In genomic region chr10:112519129-112519761, GRCh38 we compare ENCODE assay signal across 16 cellular contexts.
DNase-seq lines count a peak whose midpoint lies in the region; ATAC-seq and TF ChIP-seq lines count a peak whose summit lies in the region.
"Had no signal": no experiment of that assay in that cellular context is flagged by ENCODE, and none has a peak within 500 bp of the region (broad histone marks: within the 10 kb centered on the region; RNA-seq: fewer than 3 reads in every experiment).

No MANE protein-coding gene starts in this region.

- CTCF ChIA-PET in Calu3 (lab: Charles Lee) = no interaction called here

- H3K36me3 ChIP-seq in CD4-positive, CD25-positive, alpha-beta regulatory T cell (ENCODE audit: control insufficient read depth, insufficient read depth, low read length) = no peaks in the 10 kb centered on the region
- H3K36me3 ChIP-seq in RWPE2 (ENCODE audit: low read depth) (no peaks in the 10 kb centered on the region), GM23338 (ENCODE audit: insufficient read depth) (no peaks in the 10 kb centered on the region)
- H3K36me3 ChIP-seq: BLaER1, neutrophil, spleen had no signal

- peak overlapping the region in 1 of 4 donors; percentile 1 for H3K4me3 Mint-ChIP-seq in CD4-positive, CD25-positive, alpha-beta regulatory T cell
- H3K4me3 Mint-ChIP-seq in GM23338 (no peak overlapping the region), Calu3 (ENCODE audit: low read depth, unreplicated experiment) (no peak overlapping the region)
- H3K4me3 Mint-ChIP-seq: central memory CD8-positive, alpha-beta T cell; stimulated activated naive CD8-positive, alpha-beta T cell treated with anti-CD3 and anti-CD28 coated beads, Interleukin-15, Interleukin-2, amounts not matched to agents 100 ng/mL and 50 ng/mL, for 24 hours; T-helper 2 cell treated with Interferon-gamma antibody and Interleukin-4, amounts not matched to agents 5 μg/mL and 100 μg/mL, for 36 hours had no signal

- peaks cover 7% of the 10 kb centered on the region for H3K4me1 ChIP-seq in CD4-positive, CD25-positive, alpha-beta regulatory T cell (ENCODE audit: control insufficient read depth, insufficient read depth, low read length, poor library complexity, severe bottlenecking)
- H3K4me1 ChIP-seq in RWPE2 (ENCODE audit: insufficient read depth, poor library complexity, severe bottlenecking) (peaks cover 10% of the 10 kb centered on the region), GM23338 (ENCODE audit: insufficient read depth) (no peaks in the 10 kb centered on the region)
- H3K4me1 ChIP-seq: BLaER1 had no signal

- H3K4me1 Mint-ChIP-seq in CD4-positive, CD25-positive, alpha-beta regulatory T cell = peaks cover 19 to 35% (median 23%) of the 10 kb centered on the region in 4 donors
- peaks cover 11% of the 10 kb centered on the region; the same call in 2 of the 3 replicates for H3K4me1 Mint-ChIP-seq in GM23338
- peaks cover 11% of the 10 kb centered on the region for H3K4me1 Mint-ChIP-seq in Calu3 (ENCODE audit: low read depth, unreplicated experiment)

- H3K9me3 Mint-ChIP-seq in CD4-positive, CD25-positive, alpha-beta regulatory T cell = no peaks in the 10 kb centered on the region
- no peaks in the 10 kb centered on the region for H3K9me3 Mint-ChIP-seq in GM23338
- H3K9me3 Mint-ChIP-seq in Calu3 (ENCODE audit: low read depth, unreplicated experiment) = no peaks in the 10 kb centered on the region
- H3K9me3 Mint-ChIP-seq: central memory CD8-positive, alpha-beta T cell; stimulated activated naive CD8-positive, alpha-beta T cell treated with anti-CD3 and anti-CD28 coated beads, Interleukin-15, Interleukin-2, amounts not matched to agents 100 ng/mL and 50 ng/mL, for 24 hours; T-helper 2 cell treated with Interferon-gamma antibody and Interleukin-4, amounts not matched to agents 5 μg/mL and 100 μg/mL, for 36 hours had no signal

- H3K79me2 ChIP-seq in GM23338 (replicated peaks; ENCODE audit: insufficient read depth) = no peaks in the 10 kb centered on the region; the same call in 1 of the 2 replicates

- H4K20me1 ChIP-seq in GM23338 (replicated peaks; ENCODE audit: insufficient read depth) = no peaks in the 10 kb centered on the region
- H4K20me1 ChIP-seq: BLaER1 had no signal

- H3K27me3 ChIP-seq in CD4-positive, CD25-positive, alpha-beta regulatory T cell (ENCODE audit: control insufficient read depth, insufficient read depth, low read length) = no peaks in the 10 kb centered on the region
- H3K27me3 ChIP-seq in RWPE2 (ENCODE audit: insufficient read depth, poor library complexity, severe bottlenecking) (no peaks in the 10 kb centered on the region), GM23338 (ENCODE audit: insufficient read depth) (no peaks in the 10 kb centered on the region)
- H3K27me3 ChIP-seq: BLaER1, neutrophil, spleen had no signal

- no TSS peak for BruUV-seq in Calu3 (replicated peaks; lab: Mats Ljungman, UMichigan)

- H2AFZ ChIP-seq in GM23338 = no peak overlapping the region

- no peaks in the 10 kb centered on the region for H3K36me3 Mint-ChIP-seq in CD4-positive, CD25-positive, alpha-beta regulatory T cell
- no peaks in the 10 kb centered on the region for H3K36me3 Mint-ChIP-seq in GM23338 (ENCODE audit: low read depth)
- no peaks in the 10 kb centered on the region for H3K36me3 Mint-ChIP-seq in Calu3 (ENCODE audit: insufficient read depth, unreplicated experiment)

- DNase-seq in CD4-positive, CD25-positive, alpha-beta regulatory T cell = peak in 2 of 3 donors; percentile 13 to 76
- DNase-seq in RWPE2 (ENCODE audit: low spot score) = no peak
- no peak for DNase-seq in inferior parietal cortex (ENCODE audit: extremely low spot score)
- no peak for DNase-seq in GM23338 (ENCODE audit: low spot score)
- DNase-seq in GDM1 (lab: John Stamatoyannopoulos, UW) = no peak
- no peak for DNase-seq in Calu3
- DNase-seq: activated T-cell treated with anti-CD3 and anti-CD28 coated beads for 4 hours, NCI-H1092, spleen had no signal

- no peak overlapping the region for H3K27ac ChIP-seq in CD4-positive, CD25-positive, alpha-beta regulatory T cell (ENCODE audit: insufficient read depth, low read length, poor library complexity, severe bottlenecking)
- no peak overlapping the region for H3K27ac ChIP-seq in RWPE2 (ENCODE audit: poor library complexity, severe bottlenecking)
- H3K27ac ChIP-seq in GM23338 (ENCODE audit: low read depth) = no peak overlapping the region
- H3K27ac ChIP-seq: BLaER1, neutrophil, spleen had no signal

- peak overlapping the region in 1 of 3 donors; percentile 60 for H3K27ac Mint-ChIP-seq in CD4-positive, CD25-positive, alpha-beta regulatory T cell
- no peak overlapping the region for H3K27ac Mint-ChIP-seq in GM23338
- no peak overlapping the region for H3K27ac Mint-ChIP-seq in Calu3 (ENCODE audit: unreplicated experiment)
- H3K27ac Mint-ChIP-seq: stimulated activated naive CD8-positive, alpha-beta T cell treated with anti-CD3 and anti-CD28 coated beads, Interleukin-15, Interleukin-2, amounts not matched to agents 100 ng/mL and 50 ng/mL, for 24 hours; T-helper 2 cell treated with Interferon-gamma antibody and Interleukin-4, amounts not matched to agents 5 μg/mL and 100 μg/mL, for 36 hours had no signal

- peak; percentile 92 to 94 for ATAC-seq in CD4-positive, CD25-positive, alpha-beta regulatory T cell (ENCODE audit: low read depth in 2 of 2)
- ATAC-seq in GM18858 (IDR thresholded peaks at IDR 0.05; ENCODE audit: unreplicated experiment) (peak; percentile 90), HG02885 (IDR thresholded peaks at IDR 0.05; ENCODE audit: poor library complexity, unreplicated experiment) (peak; percentile 78), RWPE2 (ENCODE audit: low read depth) (peak; percentile 75), GM23338 (no peak)

- intact Hi-C loops in Calu3 (cut with micrococcal nuclease; ENCODE audit: unreplicated experiment) = no loop called here

- peak overlapping the region; percentile 49 for H3K4me3 ChIP-seq in CD4-positive, CD25-positive, alpha-beta regulatory T cell (ENCODE audit: low read depth, low read length)
- H3K4me3 ChIP-seq in RWPE2 (ENCODE audit: severe bottlenecking) (no peak overlapping the region), GM23338 (no peak overlapping the region)
- H3K4me3 ChIP-seq: BLaER1, spleen had no signal

- no peak overlapping the region for H3K4me2 ChIP-seq in GM23338
- H3K4me2 ChIP-seq: BLaER1 had no signal

- TF ChIP-seq CTCF in RWPE2 (IDR thresholded peaks at IDR 0.05; ENCODE audit: poor library complexity, severe bottlenecking) (no peak), GM23338 (conservative IDR thresholded peaks at IDR 0.05; ENCODE audit: low read depth in 2 of 2) (no peak), Calu3 (IDR thresholded peaks at IDR 0.05; ENCODE audit: unreplicated experiment) (no peak)

- no peaks in the 10 kb centered on the region for H3F3A ChIP-seq in GM23338 (replicated peaks; ENCODE audit: low read depth)

- no peaks in the 10 kb centered on the region for H3K9me3 ChIP-seq in CD4-positive, CD25-positive, alpha-beta regulatory T cell (ENCODE audit: control insufficient read depth in 2 of 2, low read length in 2 of 2)
- H3K9me3 ChIP-seq in RWPE2 (ENCODE audit: severe bottlenecking) = no peaks in the 10 kb centered on the region
- H3K9me3 ChIP-seq: BLaER1, neutrophil, spleen had no signal

- no peaks in the 10 kb centered on the region for H3K9me2 ChIP-seq in GM23338 (ENCODE audit: insufficient read depth)

- H3K27me3 Mint-ChIP-seq in CD4-positive, CD25-positive, alpha-beta regulatory T cell = no peaks in the 10 kb centered on the region
- H3K27me3 Mint-ChIP-seq in GM23338 (ENCODE audit: insufficient read depth, low read depth, poor library complexity) = no peaks in the 10 kb centered on the region
- H3K27me3 Mint-ChIP-seq in Calu3 (ENCODE audit: unreplicated experiment) = no peaks in the 10 kb centered on the region
- H3K27me3 Mint-ChIP-seq: central memory CD8-positive, alpha-beta T cell; stimulated activated naive CD8-positive, alpha-beta T cell treated with anti-CD3 and anti-CD28 coated beads, Interleukin-15, Interleukin-2, amounts not matched to agents 100 ng/mL and 50 ng/mL, for 24 hours had no signal

TF ChIP-seq in GM23338, 12 proteins besides CTCF, POLR2A, EP300 and RAD21 (continues in another document):
- TF ChIP-seq ZNF331 (CRISPR knock-in tag; IDR thresholded peaks at IDR 0.05; ENCODE audit: low read depth) (no peak), EZH2phosphoT487 (IDR thresholded peaks at IDR 0.05; ENCODE audit: unreplicated experiment) (no peak), CREB1 (CRISPR knock-in tag; IDR thresholded peaks at IDR 0.05; ENCODE audit: low read depth) (no peak), REST (IDR thresholded peaks at IDR 0.05; ENCODE audit: unreplicated experiment) (no peak), STAT1 (IDR thresholded peaks at IDR 0.05; ENCODE audit: unreplicated experiment) (no peak), NANOG (IDR thresholded peaks at IDR 0.05; ENCODE audit: borderline replicate concordance) (no peak), ZNF114 (CRISPR knock-in tag; IDR thresholded peaks at IDR 0.05) (no peak), POLR2AphosphoS5 (IDR thresholded peaks at IDR 0.05; ENCODE audit: low read depth) (no peak)

Comparison
In these comparisons a context has a peak if more than half of its experiments do, and no peak if none do; other contexts are left out.
1. DNase-seq: peak in CD4-positive, CD25-positive, alpha-beta regulatory T cell (2 of 3); none in RWPE2 (single experiment), inferior parietal cortex (single experiment), GM23338 (single experiment), GDM1 (single experiment) and Calu3 (single experiment).